In genomic region chr5:21646469-21646868, GRCh38 we compare ENCODE assay signal across 18 cellular contexts.
DNase-seq lines count a peak whose midpoint lies in the region; ATAC-seq and TF ChIP-seq lines count a peak whose summit lies in the region.
"Had no signal": no experiment of that assay in that cellular context is flagged by ENCODE, and none has a peak within 500 bp of the region (broad histone marks: within the 10 kb centered on the region; RNA-seq: fewer than 3 reads in every experiment).

No MANE protein-coding gene starts in this region.

- no peaks in the 10 kb centered on the region for H3K79me1 ChIP-seq in IMR-90 (ENCODE audit: low read depth in 1 of 2, low read length in 2 of 2)

- H2AFZ ChIP-seq in IMR-90 (replicated peaks; ENCODE audit: low read length, poor library complexity): no peak overlapping the region
- H2AFZ ChIP-seq: GM23248 had no signal

- H3K56ac ChIP-seq in IMR-90 (ENCODE audit: extremely low read depth, insufficient read depth, low read length): no peak overlapping the region

- no peak overlapping the region for H4K8ac ChIP-seq in IMR-90 (ENCODE audit: low read depth in 2 of 2, low read length in 2 of 2)

- POLR2A ChIA-PET in IMR-90 (lab: Charles Lee; ENCODE audit: unreplicated experiment): no interaction called here

- no peak for TF ChIP-seq RAD21 in IMR-90 (IDR thresholded peaks at IDR 0.05; ENCODE audit: low read length)

- H3K27ac ChIP-seq in IMR-90 (ENCODE audit: insufficient read depth, low read length): peak overlapping the region; percentile 66; the same call in 1 of the 2 replicates
- H3K27ac ChIP-seq in endodermal cell (ENCODE audit: low read depth, low read length): no peak overlapping the region
- H3K27ac ChIP-seq: BLaER1, GM23248, SJSA1 had no signal

- intact Hi-C loops in IMR-90 (cut with micrococcal nuclease): no loop called here

- H3K9me3 ChIP-seq in IMR-90 (ENCODE audit: control insufficient read depth, insufficient read depth, low read length) (no peaks in the 10 kb centered on the region), endodermal cell (ENCODE audit: control insufficient read depth, low read length) (no peaks in the 10 kb centered on the region)
- H3K9me3 ChIP-seq: BLaER1, SJSA1 had no signal

- peak overlapping the region; percentile 84 for H2BK5ac ChIP-seq in IMR-90 (ENCODE audit: low read depth, low read length, poor library complexity, severe bottlenecking)

- TF ChIP-seq CTCF in IMR-90 (conservative IDR thresholded peaks at IDR 0.05; ENCODE audit: low read depth, low read length): no peak
- TF ChIP-seq CTCF in astrocyte of the spinal cord (IDR thresholded peaks at IDR 0.05; ENCODE audit: low read depth, low read length): no peak
- no peak for TF ChIP-seq CTCF in fibroblast of mammary gland (conservative IDR thresholded peaks at IDR 0.05; ENCODE audit: control insufficient read depth, insufficient read depth, low read depth, low read length)
- no peak for TF ChIP-seq CTCF in endodermal cell (conservative IDR thresholded peaks at IDR 0.05)

- H2BK120ac ChIP-seq in IMR-90 (ENCODE audit: low read depth, low read length): no peak overlapping the region

- H4K20me1 ChIP-seq in IMR-90 (ENCODE audit: insufficient read depth, low read length): no peaks in the 10 kb centered on the region
- H4K20me1 ChIP-seq: BLaER1 had no signal

- no peak overlapping the region for H2BK20ac ChIP-seq in IMR-90 (ENCODE audit: low read depth, low read length)

- H2BK15ac ChIP-seq in IMR-90 (ENCODE audit: low read depth, low read length): no peak overlapping the region

- no peak overlapping the region for H3K4me3 Mint-ChIP-seq in endodermal cell
- H3K4me3 Mint-ChIP-seq: CD8-positive, alpha-beta T cell had no signal

- H3K36me3 ChIP-seq in IMR-90 (ENCODE audit: control insufficient read depth, insufficient read depth, low read length): no peaks in the 10 kb centered on the region
- no peaks in the 10 kb centered on the region for H3K36me3 ChIP-seq in endodermal cell (ENCODE audit: control insufficient read depth, insufficient read depth, low read length)
- H3K36me3 ChIP-seq: BLaER1, SJSA1 had no signal

- H2AK9ac ChIP-seq in IMR-90 (replicated peaks; ENCODE audit: low read depth, low read length, poor library complexity): no peak overlapping the region

- H3K4me3 ChIP-seq in IMR-90 (ENCODE audit: insufficient read depth, low read depth, low read length): no peak overlapping the region
- H3K4me3 ChIP-seq in astrocyte of the spinal cord (ENCODE audit: low read depth, low read length): no peak overlapping the region
- no peak overlapping the region for H3K4me3 ChIP-seq in fibroblast of mammary gland (ENCODE audit: control insufficient read depth, low read depth, low read length)
- H3K4me3 ChIP-seq in endodermal cell (ENCODE audit: low read length): no peak overlapping the region
- H3K4me3 ChIP-seq: BLaER1, GM23248, SJSA1 had no signal

- H3K27me3 ChIP-seq in IMR-90 (ENCODE audit: control insufficient read depth, insufficient read depth, low read length) (no peaks in the 10 kb centered on the region), endodermal cell (ENCODE audit: control insufficient read depth, insufficient read depth, low read length, poor library complexity, severe bottlenecking) (no peaks in the 10 kb centered on the region)
- H3K27me3 ChIP-seq: BLaER1, SJSA1 had no signal

- H4K5ac ChIP-seq in IMR-90 (ENCODE audit: low read depth, low read length): no peak overlapping the region

- no peak overlapping the region for H3K4me2 ChIP-seq in IMR-90 (ENCODE audit: low read depth, low read length)
- H3K4me2 ChIP-seq: BLaER1 had no signal

- no peak overlapping the region for H3K9ac ChIP-seq in IMR-90 (ENCODE audit: low read depth, low read length)
- H3K9ac ChIP-seq in endodermal cell (ENCODE audit: extremely low read depth, low read length, poor library complexity, severe bottlenecking): no peak overlapping the region
- H3K9ac ChIP-seq: BLaER1, GM23248 had no signal

- no peak for TF ChIP-seq POLR2A in IMR-90 (IDR thresholded peaks at IDR 0.05; ENCODE audit: low read depth, low read length)

- no peaks in the 10 kb centered on the region for H3K9me1 ChIP-seq in IMR-90 (ENCODE audit: insufficient read depth, low read length)

- in situ Hi-C loops in IMR-90 (cut with MboI; ENCODE audit: low sequenced_read_pairs) (no loop called here), astrocyte of the spinal cord (cut with HindIII; ENCODE audit: low sequenced_read_pairs) (no loop called here)

- no peak overlapping the region for H3K23ac ChIP-seq in IMR-90 (ENCODE audit: low read depth, low read length)

- dilution Hi-C loops in IMR-90 (cut with HindIII; ENCODE audit: low sequenced_read_pairs, unreplicated experiment): no loop called here

- H3K4me1 Mint-ChIP-seq in endodermal cell: no peaks in the 10 kb centered on the region

- no TSS peak for BruUV-seq in IMR-90 (replicated peaks; lab: Mats Ljungman, UMichigan)

- H3K14ac ChIP-seq in IMR-90 (replicated peaks; ENCODE audit: low read depth, low read length): no peak overlapping the region

- no peaks in the 10 kb centered on the region for H3K9me3 Mint-ChIP-seq in endodermal cell

- H3K27ac Mint-ChIP-seq in endodermal cell: no peak overlapping the region
- H3K27ac Mint-ChIP-seq: CD8-positive, alpha-beta T cell had no signal

- H3K4me1 ChIP-seq in IMR-90 (ENCODE audit: control insufficient read depth, insufficient read depth, low read length) (peaks cover 2% of the 10 kb centered on the region; the same call in 1 of the 2 replicates), endodermal cell (ENCODE audit: control insufficient read depth, insufficient read depth, low read length) (no peaks in the 10 kb centered on the region)
- H3K4me1 ChIP-seq: BLaER1, SJSA1 had no signal

- WGBS in IMR-90 (ENCODE audit: extremely low coverage in 2 of 2, insufficient read length in 1 of 2), 2 experiments: no CpG with 5 or more reads among the region's 2 CpGs
- WGBS in endodermal cell (ENCODE audit: insufficient coverage in 1 of 2, insufficient read length in 1 of 2), 2 experiments: 86% methylated on average over 1 of the region's 2 CpGs; no CpG with 5 or more reads in 1 of the 2 experiments

- 0 out of 2 replicates have a peak, but pooled peaks have one; percentile 24 for ATAC-seq in IMR-90 (ENCODE audit: low read depth)
- no peak for ATAC-seq in HG03095 (IDR thresholded peaks at IDR 0.05; ENCODE audit: unreplicated experiment)
- ATAC-seq: CD8-positive, alpha-beta T cell had no signal

- CTCF ChIA-PET in IMR-90 (lab: Yijun Ruan, JAX): no interaction called here

- H4K91ac ChIP-seq in IMR-90 (ENCODE audit: insufficient read depth, low read depth, low read length): no peak overlapping the region

- peak; percentile 16 for DNase-seq in A172 (ENCODE audit: low spot score)
- DNase-seq in IMR-90: peak; percentile 40
- peak; percentile 44 for DNase-seq in astrocyte of the spinal cord (ENCODE audit: low read depth, low spot score)
- DNase-seq in fibroblast of mammary gland (ENCODE audit: low read depth): peak; percentile 35
- DNase-seq in endodermal cell: no peak
- DNase-seq in NCI-H510A treated with DMSO at 0.1 percent for 48 hours (lab: John Stamatoyannopoulos, UW): no peak
- DNase-seq in effector CD4-positive, alpha-beta T cell: no peak
- DNase-seq: CD8-positive, alpha-beta T cell; DND-41; GF-D8; GM23248; KG1; NCI-H1092 treated with DMSO at 0.1 percent for 48 hours; NCI-H1694 treated with DMSO at 0.1 percent for 48 hours; NCI-H774 had no signal

- H2AK5ac ChIP-seq in IMR-90 (ENCODE audit: low read depth, low read length): no peak overlapping the region

- no peak overlapping the region for H3K4ac ChIP-seq in IMR-90 (ENCODE audit: low read depth, low read length)

- no peaks in the 10 kb centered on the region for H3K27me3 Mint-ChIP-seq in endodermal cell (ENCODE audit: insufficient read depth)

- no peak overlapping the region for H3K18ac ChIP-seq in IMR-90 (ENCODE audit: low read depth, low read length)

- no peaks in the 10 kb centered on the region for H3K36me3 Mint-ChIP-seq in endodermal cell (ENCODE audit: low read depth)
- H3K36me3 Mint-ChIP-seq: CD8-positive, alpha-beta T cell had no signal

TF ChIP-seq in IMR-90, 13 proteins besides CTCF, POLR2A, EP300 and RAD21:
- TF ChIP-seq NFE2L2 (IDR thresholded peaks at IDR 0.05; ENCODE audit: low read depth, low read length) (no peak), MXI1 (IDR thresholded peaks at IDR 0.05; ENCODE audit: borderline replicate concordance, low read depth, low read length) (no peak), MAFK (IDR thresholded peaks at IDR 0.05; ENCODE audit: low read depth, low read length) (no peak)

Comparison
In these comparisons a context has a peak if more than half of its experiments do, and no peak if none do; other contexts are left out.
1. DNase-seq: peak in A172 (single experiment), IMR-90 (single experiment), astrocyte of the spinal cord (single experiment) and fibroblast of mammary gland (single experiment); none in endodermal cell (single experiment), NCI-H510A treated with DMSO at 0.1 percent for 48 hours (single experiment) and effector CD4-positive, alpha-beta T cell (single experiment).